In genomic region chr15:51030649-51031316, GRCh38 we compare ENCODE assay signal across 13 cellular contexts.
DNase-seq lines count a peak whose midpoint lies in the region; ATAC-seq, FAIRE-seq and TF ChIP-seq lines count a peak whose summit lies in the region.
"Had no signal": no experiment of that assay in that cellular context is flagged by ENCODE, and none has a peak within 500 bp of the region (broad histone marks: within the 10 kb centered on the region; RNA-seq: fewer than 3 reads in every experiment).

No MANE protein-coding gene starts in this region.

- H3K18ac ChIP-seq in IMR-90 (ENCODE audit: low read depth, low read length): peak overlapping the region; percentile 72

- 0 out of 2 replicates have a peak overlapping the region, but pooled peaks have one; percentile 6 for H3K9ac ChIP-seq in IMR-90 (ENCODE audit: low read depth, low read length)
- H3K9ac ChIP-seq in liver (ENCODE audit: low read depth in 1 of 2, low read length in 2 of 2): no peak overlapping the region

- H3K4me3 Mint-ChIP-seq in chondrocyte (ENCODE audit: unreplicated experiment): no peak overlapping the region
- no peak overlapping the region for H3K4me3 Mint-ChIP-seq in activated naive CD8-positive, alpha-beta T cell treated with anti-CD3 and anti-CD28 coated beads for 36 hours
- H3K4me3 Mint-ChIP-seq in activated naive CD8-positive, alpha-beta T cell treated with anti-CD3 and anti-CD28 coated beads, Interleukin-2, amount 50 U/mL, for 24 hours: no peak overlapping the region
- H3K4me3 Mint-ChIP-seq: B cell had no signal

- H3K79me2 ChIP-seq in ACC112 (ENCODE audit: control insufficient read depth, insufficient read depth, low read length, unreplicated experiment): no peaks in the 10 kb centered on the region

- H3K9me3 ChIP-seq in IMR-90 (ENCODE audit: control insufficient read depth, insufficient read depth, low read length) (no peaks in the 10 kb centered on the region), liver (ENCODE audit: control insufficient read depth in 4 of 4, low read length in 3 of 4) (no peaks in the 10 kb centered on the region)

- H3K23ac ChIP-seq in IMR-90 (ENCODE audit: low read depth, low read length): peak overlapping the region; percentile 68; the same call in 1 of the 2 replicates

- H3K36me3 ChIP-seq in ACC112 (ENCODE audit: insufficient read depth, low read length): no peaks in the 10 kb centered on the region
- H3K36me3 ChIP-seq in IMR-90 (ENCODE audit: control insufficient read depth, insufficient read depth, low read length): no peaks in the 10 kb centered on the region
- H3K36me3 ChIP-seq in liver (ENCODE audit: control insufficient read depth in 4 of 4, insufficient read depth in 3 of 4, low read depth in 1 of 4, low read length in 3 of 4): no peaks in the 10 kb centered on the region

- peaks cover 16% of the 10 kb centered on the region for H3K4me1 ChIP-seq in ACC112 (ENCODE audit: control insufficient read depth, insufficient read depth, low read length, unreplicated experiment)
- peaks cover 11% of the 10 kb centered on the region for H3K4me1 ChIP-seq in IMR-90 (ENCODE audit: control insufficient read depth, insufficient read depth, low read length)
- H3K4me1 ChIP-seq in liver (ENCODE audit: control insufficient read depth in 4 of 4, insufficient read depth in 4 of 4, low read length in 3 of 4): no peaks in the 10 kb centered on the region

- peak overlapping the region; percentile 49; the same call in 1 of the 2 replicates for H4K5ac ChIP-seq in IMR-90 (ENCODE audit: low read depth, low read length)

- H3K27me3 Mint-ChIP-seq in chondrocyte (ENCODE audit: low read depth): no peaks in the 10 kb centered on the region
- H3K27me3 Mint-ChIP-seq in activated naive CD8-positive, alpha-beta T cell treated with anti-CD3 and anti-CD28 coated beads for 36 hours: no peaks in the 10 kb centered on the region
- no peaks in the 10 kb centered on the region for H3K27me3 Mint-ChIP-seq in activated naive CD8-positive, alpha-beta T cell treated with anti-CD3 and anti-CD28 coated beads, Interleukin-2, amount 50 U/mL, for 24 hours
- H3K27me3 Mint-ChIP-seq: B cell had no signal

- peak overlapping the region; percentile 42 for H3K14ac ChIP-seq in IMR-90 (replicated peaks; ENCODE audit: low read depth, low read length)

- POLR2A ChIA-PET in IMR-90 (lab: Charles Lee; ENCODE audit: unreplicated experiment): no interaction called here

- 0 out of 2 replicates have a peak, but pooled peaks have one; percentile 6 for TF ChIP-seq RAD21 in IMR-90 (IDR thresholded peaks at IDR 0.05; ENCODE audit: low read length)
- no peak for TF ChIP-seq RAD21 in liver (IDR thresholded peaks at IDR 0.05)

- H3K4me1 Mint-ChIP-seq in chondrocyte (ENCODE audit: low read depth): peaks cover 11% of the 10 kb centered on the region
- no peaks in the 10 kb centered on the region for H3K4me1 Mint-ChIP-seq in activated naive CD8-positive, alpha-beta T cell treated with anti-CD3 and anti-CD28 coated beads for 36 hours
- H3K4me1 Mint-ChIP-seq in activated naive CD8-positive, alpha-beta T cell treated with anti-CD3 and anti-CD28 coated beads, Interleukin-2, amount 50 U/mL, for 24 hours: no peaks in the 10 kb centered on the region
- H3K4me1 Mint-ChIP-seq: B cell had no signal

- peak overlapping the region; percentile 80; the same call in 2 of the 3 replicates for H2BK15ac ChIP-seq in IMR-90 (ENCODE audit: low read depth, low read length)

- in situ Hi-C loops in IMR-90 (cut with MboI; ENCODE audit: low sequenced_read_pairs): no loop called here

- peaks cover 12% of the 10 kb centered on the region for H3K9me1 ChIP-seq in IMR-90 (ENCODE audit: insufficient read depth, low read length)

- H3K27ac ChIP-seq in ACC112 (ENCODE audit: low read depth, low read length): peak overlapping the region; percentile 87
- H3K27ac ChIP-seq in IMR-90 (ENCODE audit: insufficient read depth, low read length): peak overlapping the region; percentile 54
- H3K27ac ChIP-seq in liver (ENCODE audit: low read depth in 1 of 2, low read length in 2 of 2): no peak overlapping the region

- peak overlapping the region; percentile 72 for H2BK20ac ChIP-seq in IMR-90 (ENCODE audit: low read depth, low read length)

- peak overlapping the region; percentile 11; the same call in 1 of the 2 replicates for H3K4me2 ChIP-seq in IMR-90 (ENCODE audit: low read depth, low read length)

- no TSS peak for BruUV-seq in IMR-90 (replicated peaks; lab: Mats Ljungman, UMichigan)

- peak; percentile 92 for DNase-seq in IMR-90
- no peak for DNase-seq in chondrocyte (ENCODE audit: low spot score)
- no peak for DNase-seq in frontal cortex (ENCODE audit: low spot score in 2 of 2)
- no peak for DNase-seq in activated naive CD8-positive, alpha-beta T cell treated with anti-CD3 and anti-CD28 coated beads for 36 hours
- DNase-seq in activated naive CD8-positive, alpha-beta T cell treated with anti-CD3 and anti-CD28 coated beads, Interleukin-2, amount 50 U/mL, for 24 hours: no peak
- DNase-seq in activated CD4-positive, alpha-beta T cell treated with anti-CD3 and anti-CD28 coated beads, Interleukin-2, amount 50 U/mL, for 1 hour: no peak
- DNase-seq: activated CD4-positive, CD25-positive, alpha-beta regulatory T cell; NCI-H2029 treated with DMSO at 0.1 percent for 48 hours; stimulated activated CD4-positive, alpha-beta T cell treated with anti-CD3 and anti-CD28 coated beads, Interleukin-2, amount 100 ng/mL, for 24 hours had no signal

- TF ChIP-seq CTCF in IMR-90 (conservative IDR thresholded peaks at IDR 0.05; ENCODE audit: low read depth, low read length) (no peak), chondrocyte (IDR thresholded peaks at IDR 0.05) (no peak), liver (IDR thresholded peaks at IDR 0.05; ENCODE audit: low read depth, low read length, missing input control) (no peak)

- peak overlapping the region; percentile 82 for H4K91ac ChIP-seq in IMR-90 (ENCODE audit: insufficient read depth, low read depth, low read length)

- peak overlapping the region; percentile 93 for H3K27ac Mint-ChIP-seq in chondrocyte (ENCODE audit: unreplicated experiment)
- no peak overlapping the region for H3K27ac Mint-ChIP-seq in activated naive CD8-positive, alpha-beta T cell treated with anti-CD3 and anti-CD28 coated beads for 36 hours
- H3K27ac Mint-ChIP-seq in activated naive CD8-positive, alpha-beta T cell treated with anti-CD3 and anti-CD28 coated beads, Interleukin-2, amount 50 U/mL, for 24 hours: no peak overlapping the region
- H3K27ac Mint-ChIP-seq: B cell had no signal

- H3K27me3 ChIP-seq in ACC112 (ENCODE audit: insufficient read depth, low read length): no peaks in the 10 kb centered on the region
- no peaks in the 10 kb centered on the region for H3K27me3 ChIP-seq in IMR-90 (ENCODE audit: control insufficient read depth, insufficient read depth, low read length)
- H3K27me3 ChIP-seq in liver (ENCODE audit: control insufficient read depth in 4 of 4, insufficient read depth in 4 of 4, low read length in 3 of 4): no peaks in the 10 kb centered on the region

- H3K4ac ChIP-seq in IMR-90 (ENCODE audit: low read depth, low read length): peak overlapping the region; percentile 85

- peak overlapping the region; percentile 70 for H2AK9ac ChIP-seq in IMR-90 (replicated peaks; ENCODE audit: low read depth, low read length, poor library complexity)

- peak overlapping the region; percentile 78 for H2BK120ac ChIP-seq in IMR-90 (ENCODE audit: low read depth, low read length)

- no CpG with 5 or more reads among the region's 6 CpGs for WGBS in IMR-90 (ENCODE audit: extremely low coverage in 2 of 2, insufficient read length in 1 of 2), 2 experiments
- 84% methylated on average over 6 of the region's 6 CpGs for WGBS in liver

- H2AK5ac ChIP-seq in IMR-90 (ENCODE audit: low read depth, low read length): peak overlapping the region; percentile 96

- no peak for FAIRE-seq in frontal cortex (lab: Jason Lieb, UNC)

- H3K9me3 Mint-ChIP-seq in chondrocyte (ENCODE audit: low read depth): peaks cover 8% of the 10 kb centered on the region
- H3K9me3 Mint-ChIP-seq in activated naive CD8-positive, alpha-beta T cell treated with anti-CD3 and anti-CD28 coated beads for 36 hours: peaks cover 1% of the 10 kb centered on the region
- H3K9me3 Mint-ChIP-seq in activated naive CD8-positive, alpha-beta T cell treated with anti-CD3 and anti-CD28 coated beads, Interleukin-2, amount 50 U/mL, for 24 hours: no peaks in the 10 kb centered on the region

- H4K8ac ChIP-seq in IMR-90 (ENCODE audit: low read depth in 2 of 2, low read length in 2 of 2): peak overlapping the region; percentile 44 to 82

- H3K36me3 Mint-ChIP-seq in chondrocyte (ENCODE audit: low read depth): peaks cover 8% of the 10 kb centered on the region
- H3K36me3 Mint-ChIP-seq in activated naive CD8-positive, alpha-beta T cell treated with anti-CD3 and anti-CD28 coated beads for 36 hours: no peaks in the 10 kb centered on the region
- no peaks in the 10 kb centered on the region for H3K36me3 Mint-ChIP-seq in activated naive CD8-positive, alpha-beta T cell treated with anti-CD3 and anti-CD28 coated beads, Interleukin-2, amount 50 U/mL, for 24 hours (ENCODE audit: low read depth)

- no peak for TF ChIP-seq POLR2A in IMR-90 (IDR thresholded peaks at IDR 0.05; ENCODE audit: low read depth, low read length)

- dilution Hi-C loops in IMR-90 (cut with HindIII; ENCODE audit: low sequenced_read_pairs, unreplicated experiment): no loop called here

- intact Hi-C loops in IMR-90 (cut with micrococcal nuclease): no loop called here

- peak overlapping the region; percentile 19; the same call in 1 of the 2 replicates for H3K56ac ChIP-seq in IMR-90 (ENCODE audit: extremely low read depth, insufficient read depth, low read length)

- peak; percentile 96 for ATAC-seq in IMR-90 (ENCODE audit: low read depth)
- ATAC-seq in activated naive CD8-positive, alpha-beta T cell treated with anti-CD3 and anti-CD28 coated beads, Interleukin-2, amount 50 U/mL, for 24 hours: no peak
- ATAC-seq: Right ventricle myocardium inferior had no signal

- H3K79me1 ChIP-seq in IMR-90 (ENCODE audit: low read depth in 1 of 2, low read length in 2 of 2): no peaks in the 10 kb centered on the region

- no peak overlapping the region for H3K4me3 ChIP-seq in ACC112 (ENCODE audit: low read depth, low read length)
- no peak overlapping the region for H3K4me3 ChIP-seq in IMR-90 (ENCODE audit: insufficient read depth, low read depth, low read length)
- no peak overlapping the region for H3K4me3 ChIP-seq in liver (ENCODE audit: low read depth in 1 of 3, low read length in 3 of 3)

- H2AFZ ChIP-seq in ACC112 (ENCODE audit: low read length, unreplicated experiment): peak overlapping the region; percentile 68
- peak overlapping the region; percentile 91 for H2AFZ ChIP-seq in IMR-90 (replicated peaks; ENCODE audit: low read length, poor library complexity)

- H4K20me1 ChIP-seq in IMR-90 (ENCODE audit: insufficient read depth, low read length): no peaks in the 10 kb centered on the region

- CTCF ChIA-PET in IMR-90 (lab: Yijun Ruan, JAX): no interaction called here

- H2BK5ac ChIP-seq in IMR-90 (ENCODE audit: low read depth, low read length, poor library complexity, severe bottlenecking): peak overlapping the region; percentile 92

TF ChIP-seq in IMR-90, 13 proteins besides CTCF, POLR2A, EP300 and RAD21 (continues in another document):
- peak; percentile 56; the same call in 1 of the 2 replicates for TF ChIP-seq NFE2L2 (IDR thresholded peaks at IDR 0.05; ENCODE audit: low read depth, low read length)

TF ChIP-seq in liver, 16 proteins besides CTCF, POLR2A, EP300 and RAD21 (continues in another document):
- TF ChIP-seq FOXA2 (IDR thresholded peaks at IDR 0.05) (peak; percentile 62), FOXA1 (IDR thresholded peaks at IDR 0.05) (peak; percentile 32)

Comparison
In these comparisons a context has a peak if more than half of its experiments do, and no peak if none do; other contexts are left out.
1. H3K27ac ChIP-seq: peak in ACC112 (single experiment) and IMR-90 (single experiment); none in liver (0 of 2).